In genomic region chr22:46081036-46081830, GRCh38 we compare ENCODE assay signal across 8 cellular contexts.
DNase-seq lines count a peak whose midpoint lies in the region; ATAC-seq and TF ChIP-seq lines count a peak whose summit lies in the region.

No MANE protein-coding gene starts in this region.

- DNase-seq in MG63 (no peak), colonic mucosa (no peak), left lung (peak; percentile 30 to 69), SIG-M5 (lab: John Stamatoyannopoulos, UW) (no peak)
- no peak for DNase-seq in activated CD4-positive, alpha-beta T cell treated with anti-CD3 and anti-CD28 coated beads, Interleukin-2, amount 10 ng/mL, durations not matched to agents 7 days and 5 days

- CTCF ChIA-PET in activated CD4-positive, alpha-beta T cell treated with anti-CD3 and anti-CD28 coated beads, Interleukin-2, amount 10 ng/mL, durations not matched to agents 7 days and 5 days (lab: Charles Lee): interaction anchor here (0.6 kb wide), 1 partner anchor 12 kb away, joined by 3 read pairs; no protein-coding TSS in a partner anchor

- no peaks in the 10 kb centered on the region for H3K27me3 Mint-ChIP-seq in activated CD4-positive, alpha-beta T cell treated with anti-CD3 and anti-CD28 coated beads, Interleukin-2, amount 10 ng/mL, durations not matched to agents 7 days and 5 days

- H3K36me3 ChIP-seq in MG63 (peaks cover 93% of the 10 kb centered on the region), colonic mucosa (no peaks in the 10 kb centered on the region), left lung (peaks cover 0 to 26% of the 10 kb centered on the region in 2 donors)

- no peaks in the 10 kb centered on the region for H3K9me3 ChIP-seq in MG63
- H3K9me3 ChIP-seq in colonic mucosa: no peaks in the 10 kb centered on the region
- H3K9me3 ChIP-seq in left lung: no peaks in the 10 kb centered on the region

- peaks cover 18% of the 10 kb centered on the region for H3K4me1 Mint-ChIP-seq in activated CD4-positive, alpha-beta T cell treated with anti-CD3 and anti-CD28 coated beads, Interleukin-2, amount 10 ng/mL, durations not matched to agents 7 days and 5 days

- TF ChIP-seq CTCF in colonic mucosa (IDR thresholded peaks at IDR 0.05) (no peak), left lung (IDR thresholded peaks at IDR 0.05) (no peak)

- no peak for ATAC-seq in left lung
- ATAC-seq in HG03520 (IDR thresholded peaks at IDR 0.05; ENCODE audit: unreplicated experiment): no peak
- no peak for ATAC-seq in GM18517 (IDR thresholded peaks at IDR 0.05; ENCODE audit: unreplicated experiment)

- peak overlapping the region; percentile 58 to 78 for H3K9ac ChIP-seq in colonic mucosa (ENCODE audit: low read depth in 2 of 2, low read length in 2 of 2)

- H3K27ac Mint-ChIP-seq in activated CD4-positive, alpha-beta T cell treated with anti-CD3 and anti-CD28 coated beads, Interleukin-2, amount 10 ng/mL, durations not matched to agents 7 days and 5 days: no peak overlapping the region

- POLR2A ChIA-PET in activated CD4-positive, alpha-beta T cell treated with anti-CD3 and anti-CD28 coated beads, Interleukin-2, amount 10 ng/mL, durations not matched to agents 7 days and 5 days (lab: Charles Lee): interaction anchor here (0.8 kb wide), 1 partner anchor 15 kb away, joined by 3 read pairs; no protein-coding TSS in a partner anchor

- peaks cover 47% of the 10 kb centered on the region for H3K4me1 ChIP-seq in colonic mucosa
- H3K4me1 ChIP-seq in left lung: peaks cover 44 to 87% of the 10 kb centered on the region in 2 donors

- H3K4me3 ChIP-seq in MG63 (peak overlapping the region; percentile 78), colonic mucosa (peak overlapping the region; percentile 15), left lung (peak overlapping the region; percentile 32 to 75)

- intact Hi-C loops in colonic mucosa (cut with DNase I) (no loop called here), left lung (cut with DNase I) (no loop called here)

- no peaks in the 10 kb centered on the region for H3K27me3 ChIP-seq in MG63
- no peaks in the 10 kb centered on the region for H3K27me3 ChIP-seq in colonic mucosa
- no peaks in the 10 kb centered on the region for H3K27me3 ChIP-seq in left lung

- peak overlapping the region; percentile 99 for H3K27ac ChIP-seq in colonic mucosa
- H3K27ac ChIP-seq in left lung: peak overlapping the region; percentile 97 to 98
- peak overlapping the region; percentile 98 for H3K27ac ChIP-seq in temporal lobe (ENCODE audit: low read depth, low read length)

- peaks cover under 1% of the 10 kb centered on the region for H3K36me3 Mint-ChIP-seq in activated CD4-positive, alpha-beta T cell treated with anti-CD3 and anti-CD28 coated beads, Interleukin-2, amount 10 ng/mL, durations not matched to agents 7 days and 5 days (ENCODE audit: low read depth)

- H3K9me3 Mint-ChIP-seq in activated CD4-positive, alpha-beta T cell treated with anti-CD3 and anti-CD28 coated beads, Interleukin-2, amount 10 ng/mL, durations not matched to agents 7 days and 5 days: no peaks in the 10 kb centered on the region

- no peak overlapping the region for H3K4me3 Mint-ChIP-seq in activated CD4-positive, alpha-beta T cell treated with anti-CD3 and anti-CD28 coated beads, Interleukin-2, amount 10 ng/mL, durations not matched to agents 7 days and 5 days

Comparison
In these comparisons a context has a peak if more than half of its experiments do, and no peak if none do; other contexts are left out.
1. DNase-seq: peak in left lung (2 of 2); none in MG63 (single experiment), colonic mucosa (single experiment), SIG-M5 (single experiment) and activated CD4-positive, alpha-beta T cell treated with anti-CD3 and anti-CD28 coated beads, Interleukin-2, amount 10 ng/mL, durations not matched to agents 7 days and 5 days (single experiment).
2. H3K4me3 ChIP-seq: peak in every context shown above with its lines; median percentile 78 in MG63; 54 in left lung; 15 in colonic mucosa.
3. Peak in every context shown above with its lines, with median percentiles within 50 percentile points of each other: H3K27ac ChIP-seq.